1 cellular context compared by ENCODE assay signal in the genomic region with DNA sequence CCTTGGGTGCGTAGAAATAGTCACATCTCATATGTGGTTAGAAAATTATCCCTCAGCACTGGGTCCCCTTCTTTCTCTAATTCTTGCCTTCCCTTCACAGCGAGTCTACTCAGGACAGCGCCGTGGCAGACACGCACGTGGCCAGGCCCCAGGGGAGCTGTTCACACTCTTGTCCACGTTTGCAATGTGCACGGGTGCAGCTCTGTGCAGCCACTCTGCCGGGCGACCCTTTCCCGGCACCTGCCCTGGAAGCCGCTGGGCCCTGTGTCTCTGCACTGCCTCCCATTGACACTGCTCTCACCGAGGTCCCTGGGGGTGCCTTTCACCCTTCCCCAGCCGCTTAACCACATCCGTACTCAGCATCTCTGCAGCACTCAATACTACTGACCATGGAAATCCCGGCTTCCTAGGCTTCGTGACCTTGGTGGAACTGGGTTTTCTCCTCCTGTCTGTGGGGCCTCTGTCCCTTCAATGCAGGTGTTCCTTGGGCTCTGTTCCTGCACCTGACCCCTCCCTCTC.
TF ChIP-seq lines count a peak whose summit lies in the region.

No MANE protein-coding gene starts in this region.

TF ChIP-seq in H1, 55 proteins besides CTCF, POLR2A, EP300 and RAD21 (continued from another document):
- TF ChIP-seq POU5F1 (IDR thresholded peaks at IDR 0.05; ENCODE audit: low read depth, low read length), result no peak
- TF ChIP-seq RNF2 (IDR thresholded peaks at IDR 0.05; ENCODE audit: borderline replicate concordance, low read depth, low read length, missing control alignments, poor library complexity, severe bottlenecking), result no peak
- no peak for TF ChIP-seq SIRT6 (IDR thresholded peaks at IDR 0.05; ENCODE audit: low read length)
- TF ChIP-seq TAF7 (optimal IDR thresholded peaks at IDR 0.05; ENCODE audit: borderline replicate concordance, low read depth, low read length), result no peak
- TF ChIP-seq SRF (IDR thresholded peaks at IDR 0.05; ENCODE audit: low read depth, low read length), result no peak
- TF ChIP-seq TBP (IDR thresholded peaks at IDR 0.05; ENCODE audit: low read depth, low read length), result no peak
- TF ChIP-seq TEAD4 (IDR thresholded peaks at IDR 0.05; ENCODE audit: low read depth, low read length), result no peak
- TF ChIP-seq BCL11A (IDR thresholded peaks at IDR 0.05; ENCODE audit: low read depth in 2 of 2, low read length in 2 of 2), result no peak
- no peak for TF ChIP-seq SIX5 (IDR thresholded peaks at IDR 0.05; ENCODE audit: low read depth, low read length)
- TF ChIP-seq RXRA (IDR thresholded peaks at IDR 0.05; ENCODE audit: insufficient read depth, low read depth, low read length), result no peak
